In genomic region chr9:74920944-74921626, GRCh38 we compare ENCODE assay signal across 23 cellular contexts. TPM values are rescaled to one million over a fixed set of nuclear protein-coding genes. Genes with fewer than 3 reads are reported as not detected.
DNase-seq lines count a peak whose midpoint lies in the region; ATAC-seq, FAIRE-seq and TF ChIP-seq lines count a peak whose summit lies in the region.
"Had no signal": no experiment of that assay in that cellular context is flagged by ENCODE, and none has a peak within 500 bp of the region (broad histone marks: within the 10 kb centered on the region; RNA-seq: fewer than 3 reads in every experiment).

No MANE protein-coding gene starts in this region.

- H3K18ac ChIP-seq in H1 (ENCODE audit: extremely low read depth, low read length) = no peak overlapping the region

- TF ChIP-seq CTCF in MCF 10A (IDR thresholded peaks at IDR 0.05; ENCODE audit: unreplicated experiment) (no peak), breast epithelium (IDR thresholded peaks at IDR 0.05) (no peak), H1 (IDR thresholded peaks at IDR 0.05; ENCODE audit: control extremely low read depth in 1 of 3, insufficient read depth in 1 of 3, low read depth in 1 of 3, low read length in 3 of 3) (no peak)

- no peak overlapping the region for H4K91ac ChIP-seq in H1 (replicated peaks; ENCODE audit: insufficient read length, low read length)

- no TSS peak for BruUV-seq in MCF 10A (replicated peaks; lab: Mats Ljungman, UMichigan)

- no peak for TF ChIP-seq EP300 in H1 (IDR thresholded peaks at IDR 0.05; ENCODE audit: borderline replicate concordance in 1 of 2, low read depth in 2 of 2, low read length in 2 of 2)

- TF ChIP-seq POLR2A in breast epithelium (IDR thresholded peaks at IDR 0.05) (no peak), H1 (IDR thresholded peaks at IDR 0.05; ENCODE audit: control extremely low read depth in 1 of 2, low read depth in 2 of 2, low read length in 2 of 2) (no peak)

- H3K4me3 Mint-ChIP-seq in MCF 10A (ENCODE audit: unreplicated experiment) (no peak overlapping the region), T-cell (no peak overlapping the region)
- H3K4me3 Mint-ChIP-seq: CD4-positive, CD25-positive, alpha-beta regulatory T cell had no signal

- no peak overlapping the region for H3K23ac ChIP-seq in H1 (ENCODE audit: insufficient read length)

- H3K4me1 ChIP-seq in breast epithelium (no peaks in the 10 kb centered on the region), H1 (replicated peaks in 1 of 4; ENCODE audit: control insufficient read depth in 3 of 4, insufficient read depth in 4 of 4, low read length in 3 of 4) (peaks cover 0 to 5% (median 0%) of the 10 kb centered on the region in 4 experiments; a peak in 2 of 7 replicates)
- H3K4me1 ChIP-seq: BE2C had no signal

- no peak overlapping the region for H3K27ac Mint-ChIP-seq in MCF 10A (ENCODE audit: low read depth, unreplicated experiment)
- H3K27ac Mint-ChIP-seq in T-cell = no peak overlapping the region
- H3K27ac Mint-ChIP-seq: CD4-positive, CD25-positive, alpha-beta regulatory T cell had no signal

- H3K27me3 Mint-ChIP-seq in MCF 10A (ENCODE audit: insufficient read depth, unreplicated experiment) (no peaks in the 10 kb centered on the region), T-cell (peaks cover 0 to 1% of the 10 kb centered on the region in 2 donors)

- H3K36me3 Mint-ChIP-seq in MCF 10A (ENCODE audit: insufficient read depth, unreplicated experiment) = peaks cover 6% of the 10 kb centered on the region
- H3K36me3 Mint-ChIP-seq in T-cell = no peaks in the 10 kb centered on the region
- H3K36me3 Mint-ChIP-seq: CD4-positive, CD25-positive, alpha-beta regulatory T cell had no signal

- WGBS in H1 (ENCODE audit: extremely low coverage in 1 of 2, insufficient coverage in 1 of 2, insufficient read length in 1 of 2, insufficient replicate concordance in 2 of 2, low coverage in 1 of 2, low lambda C conversion rate in 2 of 2, missing lambda C conversion rate in 1 of 2), 2 experiments = 88% methylated on average over 3 of the region's 3 CpGs; no CpG with 5 or more reads in 1 of the 2 experiments

- H3K27ac ChIP-seq in breast epithelium (no peak overlapping the region), H1 (ENCODE audit: low read depth, low read length) (no peak overlapping the region)
- H3K27ac ChIP-seq: 22Rv1, PC-9 had no signal

- peak; percentile 65 for ATAC-seq in left colon
- ATAC-seq in T-cell (replicated peaks in 1 of 4) = no peak
- ATAC-seq: HepG2 had no signal

- TF ChIP-seq RAD21 in H1 (IDR thresholded peaks at IDR 0.05 in 1 of 2, conservative IDR thresholded peaks at IDR 0.05 in 1 of 2; ENCODE audit: low read depth in 2 of 2, low read length in 2 of 2) = no peak

- no peak overlapping the region for H3K4me2 ChIP-seq in H1 (ENCODE audit: insufficient read depth in 1 of 2, low read depth in 2 of 2, low read length in 2 of 2)
- H3K4me2 ChIP-seq: PC-9 had no signal

- H3K4me1 Mint-ChIP-seq in MCF 10A (ENCODE audit: insufficient read depth, unreplicated experiment) (peaks cover 10% of the 10 kb centered on the region), T-cell (no peaks in the 10 kb centered on the region)

- no peak overlapping the region for H2BK15ac ChIP-seq in H1 (ENCODE audit: low read length)

- CTCF ChIA-PET in MCF 10A (lab: Yijun Ruan, JAX) (interaction anchor here (0.6 to 2.5 kb wide), 6 partner anchors 11 to 344 kb away, joined by 3 to 11 read pairs (median 4); partner anchors contain the start of gene C9orf40), H1 (lab: Charles Lee; ENCODE audit: partially characterized antibody) (interaction anchor here (0.9 to 1.4 kb wide), 5 partner anchors 20 to 156 kb away, joined by 3 to 4 read pairs (median 3); no protein-coding TSS in a partner anchor), T-cell (lab: Charles Lee) (no interaction called here)

- H3K9me3 ChIP-seq in breast epithelium (no peaks in the 10 kb centered on the region), H1 (ENCODE audit: insufficient read depth in 2 of 2, low read depth in 1 of 2, low read length in 1 of 2) (no peaks in the 10 kb centered on the region)
- H3K9me3 ChIP-seq: BE2C had no signal

- POLR2A ChIA-PET in MCF 10A (lab: Yijun Ruan, JAX) = interaction anchor here (0.6 to 0.8 kb wide), 3 partner anchors 34 to 1483 kb away, joined by 3 to 4 read pairs (median 3); partner anchors contain the start of gene TRPM6
- POLR2A ChIA-PET in H1 (lab: Charles Lee; ENCODE audit: partially characterized antibody) = no interaction called here
- POLR2A ChIA-PET in T-cell (lab: Charles Lee) = no interaction called here

- H3K4me3 ChIP-seq in breast epithelium (no peak overlapping the region), H1 (ENCODE audit: extremely low read depth in 1 of 4, insufficient read depth in 2 of 4, low read depth in 3 of 4, low read length in 4 of 4) (no peak overlapping the region)
- H3K4me3 ChIP-seq: PC-9 had no signal

- intact Hi-C loops in MCF 10A (cut with micrococcal nuclease) = no loop called here
- intact Hi-C loops in breast epithelium (cut with DNase I; ENCODE audit: low total_unique reads) = no loop called here
- intact Hi-C loops in left colon (cut with DNase I, micrococcal nuclease) = no loop called here

- no peak overlapping the region for H2BK120ac ChIP-seq in H1 (replicated peaks; ENCODE audit: low read depth, low read length)

- H2BK5ac ChIP-seq in H1 (ENCODE audit: low read depth, low read length) = no peak overlapping the region

- no peak overlapping the region for H3K9ac ChIP-seq in H1 (replicated peaks in 1 of 4; ENCODE audit: extremely low read depth in 1 of 4, low read depth in 3 of 4, low read length in 3 of 4)

- H3K79me1 ChIP-seq in H1 (ENCODE audit: low read depth, low read length) = no peaks in the 10 kb centered on the region

- H3K36me3 ChIP-seq in breast epithelium = no peaks in the 10 kb centered on the region
- H3K36me3 ChIP-seq in H1 (ENCODE audit: control insufficient read depth in 2 of 4, insufficient read depth in 4 of 4, low read length in 3 of 4) = no peaks in the 10 kb centered on the region
- H3K36me3 ChIP-seq: BE2C had no signal

- H4K5ac ChIP-seq in H1 (ENCODE audit: insufficient read length, low read depth, low read length) = no peak overlapping the region

- no peak overlapping the region for H3K56ac ChIP-seq in H1 (replicated peaks; ENCODE audit: insufficient read length, low read depth, low read length)

- H2BK12ac ChIP-seq in H1 (ENCODE audit: low read depth, low read length) = no peak overlapping the region

- H2AK5ac ChIP-seq in H1 (ENCODE audit: low read depth, low read length) = no peak overlapping the region

- no peak overlapping the region for H3K14ac ChIP-seq in H1 (ENCODE audit: insufficient read length)

- no peaks in the 10 kb centered on the region for H3K27me3 ChIP-seq in breast epithelium
- no peaks in the 10 kb centered on the region for H3K27me3 ChIP-seq in H1 (replicated peaks in 1 of 4; ENCODE audit: control insufficient read depth in 3 of 4, extremely low read depth in 1 of 4, insufficient read depth in 3 of 4, low read length in 3 of 4)
- H3K27me3 ChIP-seq: BE2C had no signal

- H3K4ac ChIP-seq in H1 (replicated peaks; ENCODE audit: insufficient read length, low read depth, low read length) = no peak overlapping the region

- no peak for FAIRE-seq in H1 (lab: Jason Lieb, UNC)
- FAIRE-seq: G401.6, HepG2 had no signal

- DNase-seq in MCF 10A (ENCODE audit: unreplicated experiment) (peak; percentile 10), breast epithelium (ENCODE audit: low spot score in 2 of 2) (no peak), H1 (ENCODE audit: low read depth in 1 of 2, low spot score in 2 of 2) (no peak), left colon (no peak), SKM-1 (lab: John Stamatoyannopoulos, UW; ENCODE audit: unreplicated experiment) (no peak), NCI-H146 treated with DMSO at 0.1 percent for 48 hours (lab: John Stamatoyannopoulos, UW; ENCODE audit: unreplicated experiment) (no peak), T-cell (no peak)
- no peak for DNase-seq in activated naive CD4-positive, alpha-beta T cell treated with anti-CD3 and anti-CD28 coated beads, Interleukin-2, amount 50 U/mL, for 16 hours
- DNase-seq: BE2C; CD4-positive, CD25-positive, alpha-beta regulatory T cell; COR-L47; DMS 273 treated with DMSO at 0.1 percent for 48 hours; DND-41; KBM-7; MV-4-11; NCI-H187 treated with DMSO at 0.1 percent for 48 hours; NCI-H2227 treated with DMSO at 0.1 percent for 48 hours; NCI-H510A treated with DMSO at 0.1 percent for 48 hours; NCI-H774; PC-9 had no signal

- H4K20me1 ChIP-seq in H1 (replicated peaks in 1 of 2; ENCODE audit: control insufficient read depth in 1 of 2, insufficient read depth in 2 of 2, low read length in 2 of 2) = no peaks in the 10 kb centered on the region

- no peaks in the 10 kb centered on the region for H3K23me2 ChIP-seq in H1 (ENCODE audit: low read depth, low read length)

- no peaks in the 10 kb centered on the region for H3K79me2 ChIP-seq in H1 (ENCODE audit: control insufficient read depth in 1 of 2, insufficient read depth in 2 of 2, low read length in 2 of 2)

- H2BK20ac ChIP-seq in H1 (ENCODE audit: low read length) = no peak overlapping the region

- H2AFZ ChIP-seq in H1 (ENCODE audit: low read length) = peak overlapping the region; percentile 81
- H2AFZ ChIP-seq: PC-9 had no signal

- H3K9me3 Mint-ChIP-seq in MCF 10A (ENCODE audit: unreplicated experiment) = no peaks in the 10 kb centered on the region
- H3K9me3 Mint-ChIP-seq in T-cell = no peaks in the 10 kb centered on the region

- H4K8ac ChIP-seq in H1 (ENCODE audit: extremely low read depth, insufficient read depth, low read length) = no peak overlapping the region

RNA-seq across cellular contexts. Expression of gene C9orf40, which starts 31.6 kb away (rescaled TPM):
- total RNA-seq in MCF 10A (2022) (5.6 and 5.8 TPM in 2 replicates), breast epithelium (1 to 10 TPM; 2.4 to 4.6 (median 4.2) TPM), left colon (10 to 100 TPM in 1 of 2 donors, 1 to 10 TPM in 1; 9.6 to 10.7 TPM), T-cell (1 to 10 TPM; 2.1 to 6.9 (median 5.9) TPM)
- total RNA-seq in H1 (2021; fragmentation: NEBNext Ultra II Directional; extraction: Animal tissue kit (Norgen Biotek cat#: 25700)) = 10.8 and 11.2 TPM in 2 replicates
- polyA plus RNA-seq in H1 (2011; rRNA removed) = 3.6 and 5.0 TPM in 2 replicates
- 5.5 TPM for polyA plus RNA-seq in H1 (2011; cell fraction: cytosol; rRNA removed)
- polyA plus RNA-seq in H1 (2011; cell fraction: nucleus; rRNA removed) = 2.7 TPM
- polyA plus RNA-seq in H1 (2012, experiment 1 of 2) = 4.0 to 6.3 TPM (median 5.1 TPM) in 4 replicates
- polyA plus RNA-seq in H1 (2012, experiment 2 of 2) = 3.7 TPM
- 5.4 TPM for polyA plus RNA-seq in H1 (2013, experiment 1 of 2)
- polyA plus RNA-seq in H1 (2013, experiment 2 of 2) = 5.7 TPM
- polyA minus RNA-seq in H1 (2011; rRNA and poly(A)+ RNA removed) = 0.51 and 0.57 TPM in 2 replicates
- polyA minus RNA-seq in H1 (2011; cell fraction: cytosol; rRNA and poly(A)+ RNA removed) = 5.1 TPM
- 5.1 TPM for polyA minus RNA-seq in H1 (2011; cell fraction: nucleus; rRNA and poly(A)+ RNA removed)

RNA-seq across cellular contexts. Expression of gene TRPM6, which starts 33.4 kb away (rescaled TPM):
- total RNA-seq in MCF 10A (2022) = 0.22 TPM in 1 of 2 replicates, not detected in the other
- 1 to 10 TPM in 2 of 3 donors, under 1 TPM in 1; 0.80 to 1.3 (median 1.2) TPM for total RNA-seq in breast epithelium
- total RNA-seq in H1 (2021; fragmentation: NEBNext Ultra II Directional; extraction: Animal tissue kit (Norgen Biotek cat#: 25700)) = 0.99 and 1.5 TPM in 2 replicates
- polyA plus RNA-seq in H1 (2011; rRNA removed) = 0.45 and 0.57 TPM in 2 replicates
- 0.53 TPM for polyA plus RNA-seq in H1 (2011; cell fraction: cytosol; rRNA removed)
- polyA plus RNA-seq in H1 (2011; cell fraction: nucleus; rRNA removed) = 0.58 TPM
- 0.54 to 0.81 TPM (median 0.63 TPM) in 4 replicates for polyA plus RNA-seq in H1 (2012, experiment 1 of 2)
- not detected for polyA plus RNA-seq in H1 (2012, experiment 2 of 2)
- polyA plus RNA-seq in H1 (2013, experiment 1 of 2) = 0.61 TPM
- 0.53 TPM for polyA plus RNA-seq in H1 (2013, experiment 2 of 2)
- polyA minus RNA-seq in H1 (2011; rRNA and poly(A)+ RNA removed) = 2.5 and 3.2 TPM in 2 replicates
- 0.59 TPM for polyA minus RNA-seq in H1 (2011; cell fraction: cytosol; rRNA and poly(A)+ RNA removed)
- polyA minus RNA-seq in H1 (2011; cell fraction: nucleus; rRNA and poly(A)+ RNA removed) = 1.5 TPM
- 10 to 100 TPM; 48.0 to 88.4 TPM for total RNA-seq in left colon
- total RNA-seq in T-cell = not detected
- polyA plus RNA-seq: CD4-positive, CD25-positive, alpha-beta regulatory T cell had no signal

Comparison
In these comparisons a context has a peak if more than half of its experiments do, and no peak if none do; other contexts are left out.
1. RNA of gene TRPM6, which starts 33.4 kb away (total RNA-seq): 48.0 to 88.4 TPM in left colon; 0.99 to 1.5 TPM in H1, 0.80 to 1.3 TPM in breast epithelium, 0.22 TPM in MCF 10A and not detected in T-cell; every median in the first group is over 10 times any median in the second.
2. CTCF ChIA-PET loops: an anchor here in MCF 10A (0.6 to 2.5 kb wide) and H1 (0.9 to 1.4 kb wide); none called in T-cell.